In genomic region chr5:44150075-44150723, GRCh38 we compare ENCODE assay signal across 1 cellular context.
TF ChIP-seq lines count a peak whose summit lies in the region.

No MANE protein-coding gene starts in this region.

TF ChIP-seq in liver, 16 proteins besides CTCF, POLR2A, EP300 and RAD21 (continued from another document):
- TF ChIP-seq TAF1 (conservative IDR thresholded peaks at IDR 0.05): no peak
- no peak for TF ChIP-seq HNF4G (IDR thresholded peaks at IDR 0.05)
- TF ChIP-seq FOXA1 (IDR thresholded peaks at IDR 0.05): peak; percentile 59
- peak; percentile 72 for TF ChIP-seq FOXA2 (IDR thresholded peaks at IDR 0.05)
